ENCODE assay signal across 8 cellular contexts in the genomic region with DNA sequence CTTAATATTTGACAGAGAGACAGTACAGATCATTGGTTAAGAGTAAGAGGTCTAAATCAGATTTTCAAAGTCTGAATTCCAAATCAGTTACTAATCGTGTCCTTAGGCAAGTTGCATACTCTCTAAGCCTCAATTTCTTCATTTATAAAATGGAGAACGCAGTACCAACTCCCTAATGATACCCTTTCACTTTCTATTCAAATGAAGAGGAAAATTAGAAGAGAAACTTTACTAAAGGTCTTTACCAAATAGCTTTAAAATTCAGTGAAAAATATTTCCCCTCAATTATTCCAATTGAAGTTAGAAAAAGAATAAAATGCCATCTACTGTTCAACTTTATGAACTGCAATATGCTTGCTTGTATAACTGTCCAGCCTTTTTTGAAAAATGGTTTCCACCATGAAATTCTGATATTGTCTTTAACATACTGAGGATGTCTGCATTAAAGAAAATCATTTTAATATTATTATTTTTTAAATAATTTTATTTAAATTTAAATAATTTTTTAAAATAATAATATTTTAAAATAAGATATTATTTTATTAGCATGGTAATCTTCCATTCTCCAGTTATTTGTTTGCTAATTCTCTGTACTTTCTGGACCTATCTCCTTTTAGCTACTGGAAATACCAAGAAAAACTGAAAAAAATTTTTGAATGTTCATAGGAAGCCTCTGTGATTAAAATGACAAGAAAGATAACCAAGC. TPM values are rescaled to one million over a fixed set of nuclear protein-coding genes. Genes with fewer than 3 reads are reported as not detected.
A peak's percentile ranks its signal among the peaks of the same experiment; 100 is the strongest.
DNase-seq lines count a peak whose midpoint lies in the region; TF ChIP-seq lines count a peak whose summit lies in the region.

No MANE protein-coding gene starts in this region.

- no peak overlapping the region for H3K4me3 ChIP-seq in fibroblast of mammary gland (ENCODE audit: control insufficient read depth, low read depth, low read length)

- DNase-seq in Caki2 (ENCODE audit: low read depth) (peak; percentile 36), HT1080 (ENCODE audit: low read depth) (peak; percentile 32), SK-N-DZ (ENCODE audit: low spot score) (peak; percentile 37), fibroblast of mammary gland (ENCODE audit: low read depth) (peak; percentile 58), renal cortical epithelial cell (ENCODE audit: low read depth) (peak; percentile 79), amygdala (lab: John Stamatoyannopoulos, UW) (no peak), epidermal melanocyte (ENCODE audit: insufficient read length, low spot score) (no peak), globus pallidus (ENCODE audit: low spot score) (no peak)

- peak; percentile 60 for TF ChIP-seq CTCF in fibroblast of mammary gland (conservative IDR thresholded peaks at IDR 0.05; ENCODE audit: control insufficient read depth, insufficient read depth, low read depth, low read length)

- in situ Hi-C loops in Caki2 (cut with HindIII; ENCODE audit: low pct_unique_long_range_greater_than_20kb, low sequenced_read_pairs), result no loop called here

RNA-seq across cellular contexts. Expression of a gene that starts 36.0 kb away (rescaled TPM):
- total RNA-seq in Caki2 (2014; rRNA removed; shearing (Covaris generic); ENCODE audit: low replicate concordance), result 6.5 and 13.3 TPM in 2 replicates
- 19.1 and 22.6 TPM in 2 replicates for total RNA-seq in HT1080 (2014; rRNA removed; shearing (Covaris generic))
- polyA plus RNA-seq in HT1080 (2015; cell fraction: cytosol; rRNA removed), result 20.9 and 21.6 TPM in 2 replicates
- polyA plus RNA-seq in HT1080 (2015; cell fraction: nucleus; rRNA removed), result 50.4 and 50.8 TPM in 2 replicates
- polyA plus RNA-seq in SK-N-DZ (2014; cell fraction: cytosol; rRNA removed), result 52.5 and 75.8 TPM in 2 replicates
- polyA plus RNA-seq in SK-N-DZ (2014; cell fraction: nucleus; rRNA removed), result 58.8 and 82.5 TPM in 2 replicates
- 15.8 and 18.5 TPM in 2 replicates for total RNA-seq in renal cortical epithelial cell

Comparison
In these comparisons a context has a peak if more than half of its experiments do, and no peak if none do; other contexts are left out.
1. DNase-seq: peak in Caki2 (single experiment), HT1080 (single experiment), SK-N-DZ (single experiment), fibroblast of mammary gland (single experiment) and renal cortical epithelial cell (single experiment); none in amygdala (0 of 56), epidermal melanocyte (single experiment) and globus pallidus (single experiment).